17 cellular contexts compared by ENCODE assay signal in genomic region chr12:124460771-124461170, GRCh38.
DNase-seq lines count a peak whose midpoint lies in the region; ATAC-seq and TF ChIP-seq lines count a peak whose summit lies in the region.
"Had no signal": no experiment of that assay in that cellular context is flagged by ENCODE, and none has a peak within 500 bp of the region (broad histone marks: within the 10 kb centered on the region; RNA-seq: fewer than 3 reads in every experiment).

No MANE protein-coding gene starts in this region.

- peak overlapping the region; percentile 40 for H3K27ac Mint-ChIP-seq in activated CD4-positive, alpha-beta memory T cell treated with anti-CD3 and anti-CD28 coated beads, Interleukin-2, amount 10 ng/mL, durations not matched to agents 7 days and 5 days
- no peak overlapping the region for H3K27ac Mint-ChIP-seq in activated CD4-positive, alpha-beta memory T cell treated with anti-CD3 and anti-CD28 coated beads for 36 hours
- H3K27ac Mint-ChIP-seq in chondrocyte (ENCODE audit: unreplicated experiment) = no peak overlapping the region
- H3K27ac Mint-ChIP-seq in stimulated activated naive B cell treated with anti-CD40 and anti-IgM and Interleukin-4, amounts not matched to agents 10 μg/mL and 1 μg/mL and 100 μg/mL, for 72 hours = peak overlapping the region; percentile 56

- TF ChIP-seq POLR2A in esophagus squamous epithelium (IDR thresholded peaks at IDR 0.05) = no peak

- H3K4me3 ChIP-seq in NT2/D1 (ENCODE audit: insufficient read length, low read depth) (no peak overlapping the region), esophagus squamous epithelium (no peak overlapping the region)
- H3K4me3 ChIP-seq: SJCRH30 had no signal

- no peak for TF ChIP-seq CTCF in chondrocyte (IDR thresholded peaks at IDR 0.05)
- TF ChIP-seq CTCF in esophagus squamous epithelium (IDR thresholded peaks at IDR 0.05) = no peak

- H3K36me3 Mint-ChIP-seq in activated CD4-positive, alpha-beta memory T cell treated with anti-CD3 and anti-CD28 coated beads, Interleukin-2, amount 10 ng/mL, durations not matched to agents 7 days and 5 days (ENCODE audit: low read depth) = peaks cover 49% of the 10 kb centered on the region
- H3K36me3 Mint-ChIP-seq in activated CD4-positive, alpha-beta memory T cell treated with anti-CD3 and anti-CD28 coated beads for 36 hours = peaks cover 40% of the 10 kb centered on the region
- peaks cover 39% of the 10 kb centered on the region for H3K36me3 Mint-ChIP-seq in chondrocyte (ENCODE audit: low read depth)
- H3K36me3 Mint-ChIP-seq in stimulated activated naive B cell treated with anti-CD40 and anti-IgM and Interleukin-4, amounts not matched to agents 10 μg/mL and 1 μg/mL and 100 μg/mL, for 72 hours = peaks cover 68 to 83% of the 10 kb centered on the region in 2 donors

- CTCF ChIA-PET in activated CD4-positive, alpha-beta memory T cell treated with anti-CD3 and anti-CD28 coated beads, Interleukin-2, amount 10 ng/mL, durations not matched to agents 7 days and 5 days (lab: Charles Lee) = no interaction called here
- CTCF ChIA-PET in activated CD4-positive, alpha-beta memory T cell treated with anti-CD3 and anti-CD28 coated beads for 36 hours (lab: Charles Lee) = no interaction called here

- peaks cover 13% of the 10 kb centered on the region for H3K9me3 Mint-ChIP-seq in activated CD4-positive, alpha-beta memory T cell treated with anti-CD3 and anti-CD28 coated beads, Interleukin-2, amount 10 ng/mL, durations not matched to agents 7 days and 5 days
- H3K9me3 Mint-ChIP-seq in activated CD4-positive, alpha-beta memory T cell treated with anti-CD3 and anti-CD28 coated beads for 36 hours = peaks cover 11% of the 10 kb centered on the region
- H3K9me3 Mint-ChIP-seq in chondrocyte (ENCODE audit: low read depth) = peaks cover 3% of the 10 kb centered on the region
- H3K9me3 Mint-ChIP-seq in stimulated activated naive B cell treated with anti-CD40 and anti-IgM and Interleukin-4, amounts not matched to agents 10 μg/mL and 1 μg/mL and 100 μg/mL, for 72 hours = peaks cover 4 to 16% of the 10 kb centered on the region in 2 donors
- H3K9me3 Mint-ChIP-seq: IgD-negative memory B cell had no signal

- peaks cover 11% of the 10 kb centered on the region; the same call in 1 of the 2 replicates for H3K9me3 ChIP-seq in NT2/D1 (ENCODE audit: insufficient read depth, low read length)
- no peaks in the 10 kb centered on the region for H3K9me3 ChIP-seq in esophagus squamous epithelium
- H3K9me3 ChIP-seq: SJCRH30 had no signal

- no peak for DNase-seq in activated CD4-positive, alpha-beta memory T cell treated with anti-CD3 and anti-CD28 coated beads, Interleukin-2, amount 10 ng/mL, durations not matched to agents 7 days and 5 days
- no peak for DNase-seq in activated CD4-positive, alpha-beta memory T cell treated with anti-CD3 and anti-CD28 coated beads for 36 hours
- no peak for DNase-seq in NT2/D1 (ENCODE audit: low read depth, low spot score)
- peak; percentile 59 for DNase-seq in chondrocyte (ENCODE audit: low spot score)
- no peak for DNase-seq in stimulated activated naive B cell treated with anti-CD40 and anti-IgM and Interleukin-4, amounts not matched to agents 10 μg/mL and 1 μg/mL and 100 μg/mL, for 72 hours
- DNase-seq in esophagus squamous epithelium (lab: John Stamatoyannopoulos, UW) = no peak
- DNase-seq: MM.1S, NCI-H2029 treated with DMSO at 0.1 percent for 48 hours, NCI-H446 treated with DMSO at 0.1 percent for 48 hours, NCI-H526, SJCRH30 had no signal

- peak overlapping the region; percentile 23 for H3K9ac ChIP-seq in NT2/D1 (ENCODE audit: insufficient read length, low read depth)
- H3K9ac ChIP-seq: KMS-11 had no signal

- H3K36me3 ChIP-seq in NT2/D1 (ENCODE audit: insufficient read depth, insufficient read length, low read length) (peaks cover 81% of the 10 kb centered on the region), esophagus squamous epithelium (peaks cover 8 to 93% (median 28%) of the 10 kb centered on the region in 3 donors)

- H3K27ac ChIP-seq in esophagus squamous epithelium = no peak overlapping the region
- H3K27ac ChIP-seq: 22Rv1, HL-60, KMS-11, SJCRH30 had no signal

- no peaks in the 10 kb centered on the region for H3K27me3 ChIP-seq in NT2/D1 (ENCODE audit: insufficient read depth, insufficient read length)
- no peaks in the 10 kb centered on the region for H3K27me3 ChIP-seq in esophagus squamous epithelium
- H3K27me3 ChIP-seq: SJCRH30 had no signal

- no peaks in the 10 kb centered on the region for H3K27me3 Mint-ChIP-seq in activated CD4-positive, alpha-beta memory T cell treated with anti-CD3 and anti-CD28 coated beads, Interleukin-2, amount 10 ng/mL, durations not matched to agents 7 days and 5 days
- H3K27me3 Mint-ChIP-seq in activated CD4-positive, alpha-beta memory T cell treated with anti-CD3 and anti-CD28 coated beads for 36 hours = no peaks in the 10 kb centered on the region
- no peaks in the 10 kb centered on the region for H3K27me3 Mint-ChIP-seq in chondrocyte (ENCODE audit: low read depth)
- H3K27me3 Mint-ChIP-seq in stimulated activated naive B cell treated with anti-CD40 and anti-IgM and Interleukin-4, amounts not matched to agents 10 μg/mL and 1 μg/mL and 100 μg/mL, for 72 hours = no peaks in the 10 kb centered on the region
- H3K27me3 Mint-ChIP-seq: IgD-negative memory B cell had no signal

- peaks cover 25% of the 10 kb centered on the region for H3K4me1 ChIP-seq in NT2/D1 (ENCODE audit: insufficient read depth, insufficient read length)
- H3K4me1 ChIP-seq in esophagus squamous epithelium = peaks cover 9 to 60% (median 24%) of the 10 kb centered on the region in 3 donors

- WGBS in esophagus squamous epithelium, 2 donors = 87 to 93% methylated on average over 3 of the region's 9 CpGs

- no peak overlapping the region for H3K4me3 Mint-ChIP-seq in activated CD4-positive, alpha-beta memory T cell treated with anti-CD3 and anti-CD28 coated beads, Interleukin-2, amount 10 ng/mL, durations not matched to agents 7 days and 5 days
- no peak overlapping the region for H3K4me3 Mint-ChIP-seq in activated CD4-positive, alpha-beta memory T cell treated with anti-CD3 and anti-CD28 coated beads for 36 hours
- H3K4me3 Mint-ChIP-seq in chondrocyte (ENCODE audit: unreplicated experiment) = no peak overlapping the region
- H3K4me3 Mint-ChIP-seq in stimulated activated naive B cell treated with anti-CD40 and anti-IgM and Interleukin-4, amounts not matched to agents 10 μg/mL and 1 μg/mL and 100 μg/mL, for 72 hours = no peak overlapping the region

- intact Hi-C loops in activated CD4-positive, alpha-beta memory T cell treated with anti-CD3 and anti-CD28 coated beads for 36 hours (cut with micrococcal nuclease) = no loop called here
- intact Hi-C loops in esophagus squamous epithelium (cut with DNase I) = no loop called here

- peaks cover 61% of the 10 kb centered on the region for H3K4me1 Mint-ChIP-seq in activated CD4-positive, alpha-beta memory T cell treated with anti-CD3 and anti-CD28 coated beads, Interleukin-2, amount 10 ng/mL, durations not matched to agents 7 days and 5 days
- peaks cover 33% of the 10 kb centered on the region for H3K4me1 Mint-ChIP-seq in activated CD4-positive, alpha-beta memory T cell treated with anti-CD3 and anti-CD28 coated beads for 36 hours (ENCODE audit: low read depth)
- peaks cover 29% of the 10 kb centered on the region for H3K4me1 Mint-ChIP-seq in chondrocyte (ENCODE audit: low read depth)
- H3K4me1 Mint-ChIP-seq in stimulated activated naive B cell treated with anti-CD40 and anti-IgM and Interleukin-4, amounts not matched to agents 10 μg/mL and 1 μg/mL and 100 μg/mL, for 72 hours = peaks cover 54 to 69% of the 10 kb centered on the region in 2 donors

- no peak for ATAC-seq in stimulated activated naive B cell treated with anti-CD40 and anti-IgM and Interleukin-4, amounts not matched to agents 10 μg/mL and 1 μg/mL and 100 μg/mL, for 72 hours (replicated peaks)
- no peak for ATAC-seq in HG02870 (IDR thresholded peaks at IDR 0.05; ENCODE audit: unreplicated experiment)
- ATAC-seq: Panc1 had no signal

- POLR2A ChIA-PET in activated CD4-positive, alpha-beta memory T cell treated with anti-CD3 and anti-CD28 coated beads, Interleukin-2, amount 10 ng/mL, durations not matched to agents 7 days and 5 days (lab: Charles Lee) = no interaction called here
- POLR2A ChIA-PET in activated CD4-positive, alpha-beta memory T cell treated with anti-CD3 and anti-CD28 coated beads for 36 hours (lab: Charles Lee) = no interaction called here

Comparison
In these comparisons a context has a peak if more than half of its experiments do, and no peak if none do; other contexts are left out.
1. H3K27ac Mint-ChIP-seq: peak in activated CD4-positive, alpha-beta memory T cell treated with anti-CD3 and anti-CD28 coated beads, Interleukin-2, amount 10 ng/mL, durations not matched to agents 7 days and 5 days (single experiment) and stimulated activated naive B cell treated with anti-CD40 and anti-IgM and Interleukin-4, amounts not matched to agents 10 μg/mL and 1 μg/mL and 100 μg/mL, for 72 hours (single experiment); none in activated CD4-positive, alpha-beta memory T cell treated with anti-CD3 and anti-CD28 coated beads for 36 hours (single experiment) and chondrocyte (single experiment).